1 cellular context compared by ENCODE assay signal in genomic region chr1:187490261-187490660, GRCh38.
TF ChIP-seq lines count a peak whose summit lies in the region.

No MANE protein-coding gene starts in this region.

TF ChIP-seq in IMR-90, 13 proteins besides CTCF, POLR2A, EP300 and RAD21:
- TF ChIP-seq SMC3 (IDR thresholded peaks at IDR 0.05; ENCODE audit: low read depth, low read length) (no peak), CEBPB (IDR thresholded peaks at IDR 0.05; ENCODE audit: low read depth, low read length) (no peak), USF2 (IDR thresholded peaks at IDR 0.05; ENCODE audit: low read depth, low read length) (no peak), CHD1 (IDR thresholded peaks at IDR 0.05; ENCODE audit: low read depth, low read length) (no peak), FOS (IDR thresholded peaks at IDR 0.05; ENCODE audit: low read depth, low read length) (no peak), BHLHE40 (IDR thresholded peaks at IDR 0.05; ENCODE audit: low read depth, low read length) (no peak)
